Comparison of ENCODE assay signal across 11 cellular contexts in the genomic region with DNA sequence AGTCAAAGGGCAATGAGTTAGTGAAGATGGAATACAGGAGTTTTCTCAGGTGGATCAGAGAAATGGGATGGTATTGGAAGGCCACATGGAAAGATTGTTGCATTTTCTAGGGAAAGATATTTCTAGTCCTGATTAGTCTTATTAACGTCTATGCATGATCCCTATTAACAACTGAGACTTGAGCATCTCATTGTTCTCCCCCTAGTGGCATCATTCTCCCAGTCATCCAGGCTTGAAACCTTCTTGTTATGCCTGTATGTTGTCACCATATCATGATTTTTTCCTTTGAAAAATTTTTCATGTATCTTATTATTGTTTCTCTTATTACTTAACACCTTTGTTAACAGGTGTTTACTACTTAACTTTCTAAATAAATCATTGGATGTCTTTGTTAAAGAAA. TPM values are rescaled to one million over a fixed set of nuclear protein-coding genes. Genes with fewer than 3 reads are reported as not detected.
DNase-seq lines count a peak whose midpoint lies in the region; ATAC-seq and TF ChIP-seq lines count a peak whose summit lies in the region.
"Had no signal": no experiment of that assay in that cellular context is flagged by ENCODE, and none has a peak within 500 bp of the region (broad histone marks: within the 10 kb centered on the region; RNA-seq: fewer than 3 reads in every experiment).

No MANE protein-coding gene starts in this region.

- peaks cover 1% of the 10 kb centered on the region for H3K9me3 Mint-ChIP-seq in glutamatergic neuron (ENCODE audit: unreplicated experiment)
- H3K9me3 Mint-ChIP-seq: activated T-cell treated with anti-CD3 and anti-CD28 coated beads, Interleukin-2, amount 50 U/mL, for 72 hours had no signal

- H3K4me3 Mint-ChIP-seq in glutamatergic neuron (ENCODE audit: unreplicated experiment) = no peak overlapping the region

- no peak overlapping the region for H3K4me3 ChIP-seq in BE2C (ENCODE audit: low read depth, low read length)

- TF ChIP-seq CTCF in BE2C (IDR thresholded peaks at IDR 0.05; ENCODE audit: low read depth, low read length) (peak; percentile 62), glutamatergic neuron (IDR thresholded peaks at IDR 0.05; ENCODE audit: partially characterized antibody, unreplicated experiment) (peak; percentile 56)

- no peaks in the 10 kb centered on the region for H3K4me1 ChIP-seq in BE2C

- no peaks in the 10 kb centered on the region for H3K9me3 ChIP-seq in BE2C

- no peaks in the 10 kb centered on the region for H3K36me3 Mint-ChIP-seq in glutamatergic neuron (ENCODE audit: unreplicated experiment)

- H3K4me1 Mint-ChIP-seq in glutamatergic neuron (ENCODE audit: low read depth, unreplicated experiment) = peaks cover 1% of the 10 kb centered on the region

- no peaks in the 10 kb centered on the region for H3K27me3 Mint-ChIP-seq in glutamatergic neuron (ENCODE audit: unreplicated experiment)

- no peaks in the 10 kb centered on the region for H3K36me3 ChIP-seq in BE2C

- H3K27me3 ChIP-seq in BE2C = no peaks in the 10 kb centered on the region

- H3K27ac ChIP-seq in caudate nucleus (ENCODE audit: low read depth, low read length) = no peak overlapping the region

- H3K27ac Mint-ChIP-seq in glutamatergic neuron (ENCODE audit: unreplicated experiment) = no peak overlapping the region

- DNase-seq in BE2C (no peak), SK-N-DZ (ENCODE audit: low spot score) (peak; percentile 13), glutamatergic neuron (no peak), NCI-H2196 (lab: John Stamatoyannopoulos, UW; ENCODE audit: unreplicated experiment) (no peak), caudate nucleus (lab: John Stamatoyannopoulos, UW) (no peak)
- DNase-seq: activated T-cell treated with anti-CD3 and anti-CD28 coated beads, Interleukin-2, amount 50 U/mL, for 72 hours; stimulated activated CD4-positive, alpha-beta T cell treated with anti-CD3 and anti-CD28 coated beads, Interleukin-12 subunit alpha, Interleukin-12 subunit beta, amount 100 ng/mL, for 4 hours had no signal

- ATAC-seq in GM18519 (IDR thresholded peaks at IDR 0.05; ENCODE audit: low FRiP score, unreplicated experiment) (peak; percentile 36), GM21737 (IDR thresholded peaks at IDR 0.05; ENCODE audit: unreplicated experiment) (no peak), HG03378 (IDR thresholded peaks at IDR 0.05; ENCODE audit: unreplicated experiment) (no peak)
- ATAC-seq: Panc1 had no signal

RNA-seq across cellular contexts. Expression of a gene that starts 34.4 kb away (rescaled TPM):
- polyA plus RNA-seq in BE2C (2012; ENCODE audit: insufficient read depth, insufficient read length, low read depth) = 31.4 TPM
- polyA plus RNA-seq in SK-N-DZ (2014; cell fraction: cytosol; rRNA removed) = 57.3 and 70.3 TPM in 2 replicates
- polyA plus RNA-seq in SK-N-DZ (2014; cell fraction: nucleus; rRNA removed) = 38.8 and 78.1 TPM in 2 replicates
- total RNA-seq in glutamatergic neuron (ENCODE audit: unreplicated experiment) = 91.7 TPM
